In the genomic region with DNA sequence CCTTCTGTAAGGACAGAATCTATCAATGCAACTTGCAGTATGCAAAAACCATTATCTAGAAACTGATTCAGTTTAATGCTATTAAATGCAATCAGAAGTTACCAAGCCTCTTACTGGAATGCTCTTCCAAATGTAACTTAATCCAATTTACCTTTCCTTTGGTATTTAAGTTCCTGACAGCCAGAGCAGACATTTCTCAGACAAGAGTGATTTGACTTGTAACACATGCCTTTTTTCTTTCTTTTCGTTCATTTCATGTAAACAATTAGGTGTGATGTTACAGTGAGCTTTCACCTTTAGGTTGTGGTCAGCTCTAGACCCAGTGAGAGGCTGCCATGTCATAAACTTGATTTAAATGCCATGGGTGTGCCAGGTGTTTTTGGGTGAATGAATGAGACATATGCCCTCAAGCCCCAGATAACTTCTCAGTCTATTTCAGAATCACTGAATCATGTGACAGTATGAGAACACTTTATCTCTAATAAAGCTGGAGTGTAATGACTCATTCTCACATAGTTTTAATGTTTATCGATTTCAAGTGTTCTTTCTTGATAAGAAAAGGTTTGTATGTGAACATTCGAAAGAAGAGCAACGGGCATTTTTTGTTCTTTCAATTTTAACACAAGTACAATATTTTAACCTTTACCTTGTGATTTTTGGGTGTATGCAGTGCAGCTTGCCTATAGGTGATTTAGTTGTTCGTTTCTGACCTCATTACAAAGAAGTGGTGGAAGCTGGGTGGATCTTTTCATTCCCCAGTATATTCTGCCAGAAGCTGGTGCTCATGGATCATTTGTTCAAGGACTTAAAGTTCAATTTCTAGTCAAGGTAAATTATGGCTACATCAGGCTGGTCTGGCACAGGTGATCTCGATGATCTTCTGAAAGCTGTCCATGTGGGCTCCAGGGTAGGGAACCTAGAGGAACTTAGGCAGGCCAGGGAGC, we compare ENCODE assay signal across 1 cellular context.
TF ChIP-seq lines count a peak whose summit lies in the region.

No MANE protein-coding gene starts in this region.

TF ChIP-seq in GM12878, 131 proteins besides CTCF, POLR2A, EP300 and RAD21:
- no peak for TF ChIP-seq NFYA (IDR thresholded peaks at IDR 0.05; ENCODE audit: borderline replicate concordance, low read depth, low read length)
- no peak for TF ChIP-seq YBX1 (IDR thresholded peaks at IDR 0.05)
- no peak for TF ChIP-seq TCF3 (IDR thresholded peaks at IDR 0.05; ENCODE audit: borderline replicate concordance, insufficient read depth, low read depth, low read length)
